11 cellular contexts compared by ENCODE assay signal in genomic region chr11:43557553-43558031, GRCh38.
DNase-seq lines count a peak whose midpoint lies in the region; ATAC-seq, FAIRE-seq and TF ChIP-seq lines count a peak whose summit lies in the region.
"Had no signal": no experiment of that assay in that cellular context is flagged by ENCODE, and none has a peak within 500 bp of the region (broad histone marks: within the 10 kb centered on the region; RNA-seq: fewer than 3 reads in every experiment).

No MANE protein-coding gene starts in this region.

- BruUV-seq in HepG2 (replicated peaks; lab: Mats Ljungman, UMichigan): no TSS peak

- H4K20me1 ChIP-seq in HepG2 (ENCODE audit: insufficient read depth, low read length) (no peaks in the 10 kb centered on the region), hepatocyte (ENCODE audit: insufficient read depth, poor library complexity, severe bottlenecking) (no peaks in the 10 kb centered on the region)

- TF ChIP-seq CTCF in HepG2 (CRISPR knock-in tag; IDR thresholded peaks at IDR 0.05): no peak
- TF ChIP-seq CTCF in right lobe of liver (IDR thresholded peaks at IDR 0.05): peak in 1 of 4 donors; percentile 9
- peak; percentile 44 for TF ChIP-seq CTCF in hepatocyte (IDR thresholded peaks at IDR 0.05; ENCODE audit: poor library complexity)

- no peak for TF ChIP-seq RAD21 in HepG2 (CRISPR knock-in tag; IDR thresholded peaks at IDR 0.05)

- TF ChIP-seq EP300 in HepG2 (IDR thresholded peaks at IDR 0.05; ENCODE audit: low read depth in 2 of 2, low read length in 2 of 2) (no peak), HepG2 (CRISPR knock-in tag; IDR thresholded peaks at IDR 0.05; ENCODE audit: borderline replicate concordance) (no peak)

- no peak for FAIRE-seq in HepG2 (lab: Jason Lieb, UNC)
- FAIRE-seq: GM12891 had no signal

- H3K36me3 ChIP-seq in HepG2 (replicated peaks in 1 of 2; ENCODE audit: control insufficient read depth in 1 of 2, insufficient read depth in 2 of 2, low read length in 2 of 2) (no peaks in the 10 kb centered on the region), right lobe of liver (no peaks in the 10 kb centered on the region), adipocyte (ENCODE audit: control insufficient read depth, insufficient read depth, low read length, severe bottlenecking) (no peaks in the 10 kb centered on the region), hepatocyte (replicated peaks; ENCODE audit: insufficient read depth, low read depth) (no peaks in the 10 kb centered on the region)

- 0 out of 2 replicates have a peak, but pooled peaks cover 7% of the 10 kb centered on the region for H3K4me1 ChIP-seq in HepG2 (ENCODE audit: insufficient read depth, low read length)
- peaks cover 0 to 6% (median 0%) of the 10 kb centered on the region in 4 donors for H3K4me1 ChIP-seq in right lobe of liver
- peaks cover 11% of the 10 kb centered on the region for H3K4me1 ChIP-seq in adipocyte (ENCODE audit: control insufficient read depth, insufficient read depth, low read length)
- peaks cover 7% of the 10 kb centered on the region for H3K4me1 ChIP-seq in hepatocyte (ENCODE audit: insufficient read depth)

- H3K9me3 Mint-ChIP-seq in immature natural killer cell: peaks cover 0 to 1% (median 0%) of the 10 kb centered on the region in 6 donors

- H3K9me3 ChIP-seq in HepG2 (ENCODE audit: low read length): no peaks in the 10 kb centered on the region
- H3K9me3 ChIP-seq in right lobe of liver: no peaks in the 10 kb centered on the region
- no peaks in the 10 kb centered on the region for H3K9me3 ChIP-seq in adipocyte (ENCODE audit: control insufficient read depth, low read length)
- no peaks in the 10 kb centered on the region for H3K9me3 ChIP-seq in hepatocyte (ENCODE audit: low read depth)

- no peak overlapping the region for H3K27ac Mint-ChIP-seq in immature natural killer cell
- H3K27ac Mint-ChIP-seq: CD14-positive monocyte had no signal

- WGBS in HepG2 (ENCODE audit: low lambda C conversion rate): 2% methylated on average over 12 of the region's 12 CpGs
- 1% methylated on average over 12 of the region's 12 CpGs for WGBS in right lobe of liver (ENCODE audit: insufficient coverage, low coverage, low lambda C conversion rate, missing lambda C conversion rate)
- WGBS in hepatocyte (ENCODE audit: low lambda C conversion rate, missing lambda C conversion rate): 6% methylated on average over 11 of the region's 12 CpGs

- no peak for TF ChIP-seq POLR2A in HepG2 (IDR thresholded peaks at IDR 0.05; ENCODE audit: insufficient read depth in 1 of 2, low read depth in 2 of 2, low read length in 2 of 2)
- no peak for TF ChIP-seq POLR2A in right lobe of liver (IDR thresholded peaks at IDR 0.05)

- H3K9ac ChIP-seq in HepG2 (ENCODE audit: insufficient read depth, low read depth, low read length): no peak overlapping the region
- no peak overlapping the region for H3K9ac ChIP-seq in adipocyte (ENCODE audit: low read length)

- peak; percentile 59 for ATAC-seq in HepG2
- ATAC-seq in right lobe of liver: no peak
- ATAC-seq in GM19395 (IDR thresholded peaks at IDR 0.05; ENCODE audit: unreplicated experiment): no peak
- ATAC-seq in HG02981 (IDR thresholded peaks at IDR 0.05; ENCODE audit: unreplicated experiment): no peak

- H3K27me3 ChIP-seq in HepG2 (ENCODE audit: control insufficient read depth in 1 of 2, insufficient read depth in 2 of 2, low read length in 2 of 2) (peaks cover 4 to 77% of the 10 kb centered on the region in 2 experiments; a peak in 4 of 5 replicates), right lobe of liver (no peaks in the 10 kb centered on the region), adipocyte (replicated peaks; ENCODE audit: control insufficient read depth, insufficient read depth, low read length) (peaks cover 76% of the 10 kb centered on the region), hepatocyte (peaks cover 79% of the 10 kb centered on the region)

- POLR2A ChIA-PET in HepG2 (lab: Yijun Ruan, JAX): no interaction called here

- no peaks in the 10 kb centered on the region for H3K4me1 Mint-ChIP-seq in immature natural killer cell

- peaks cover 4 to 37% (median 17%) of the 10 kb centered on the region in 3 donors for H3K27me3 Mint-ChIP-seq in immature natural killer cell (ENCODE audit: low read depth in 3 of 3)

- DNase-seq in HepG2 (ENCODE audit: low spot score) (no peak), right lobe of liver (no peak), adipocyte (ENCODE audit: low read depth) (peak; percentile 29), hepatocyte (ENCODE audit: low spot score) (no peak), NCI-H2196 (lab: John Stamatoyannopoulos, UW; ENCODE audit: unreplicated experiment) (no peak), immature natural killer cell (no peak)
- DNase-seq: NCI-H1930 had no signal

- no peak overlapping the region for H3K4me3 ChIP-seq in HepG2 (replicated peaks in 1 of 3; ENCODE audit: insufficient read depth in 1 of 3, low read depth in 2 of 3, low read length in 3 of 3)
- no peak overlapping the region for H3K4me3 ChIP-seq in right lobe of liver
- no peak overlapping the region for H3K4me3 ChIP-seq in adipocyte (ENCODE audit: low read length)
- H3K4me3 ChIP-seq in hepatocyte: no peak overlapping the region

- intact Hi-C loops in HepG2 (cut with micrococcal nuclease; ENCODE audit: unreplicated experiment) (no loop called here), right lobe of liver (cut with DNase I) (no loop called here)

- H3K79me2 ChIP-seq in HepG2 (ENCODE audit: insufficient read depth, low read length) (no peaks in the 10 kb centered on the region), hepatocyte (no peaks in the 10 kb centered on the region)

- CTCF ChIA-PET in HepG2 (lab: Yijun Ruan, JAX; ENCODE audit: low intra/inter-chr PET ratio, low total read pairs): no interaction called here

- in situ Hi-C loops in HepG2 (cut with HindIII; ENCODE audit: extremely low pct_ligation_motif_present, low pct_unique_long_range_greater_than_20kb): no loop called here

- H3K36me3 Mint-ChIP-seq in immature natural killer cell: no peaks in the 10 kb centered on the region

- H2AFZ ChIP-seq in HepG2 (ENCODE audit: low read length) (no peak overlapping the region), hepatocyte (no peak overlapping the region)

- no peaks in the 10 kb centered on the region for H3K9me2 ChIP-seq in hepatocyte (replicated peaks; ENCODE audit: insufficient read depth)

- no peak overlapping the region for H3K4me3 Mint-ChIP-seq in immature natural killer cell

- H3K27ac ChIP-seq in HepG2 (ENCODE audit: extremely low read length, insufficient read depth, low read length): no peak overlapping the region
- no peak overlapping the region for H3K27ac ChIP-seq in right lobe of liver
- H3K27ac ChIP-seq in hepatocyte: no peak overlapping the region

- H3K4me2 ChIP-seq in HepG2 (ENCODE audit: low read depth, low read length) (no peak overlapping the region; the same call in 1 of the 2 replicates), hepatocyte (peak overlapping the region; percentile 63)

TF ChIP-seq in HepG2, 621 proteins besides CTCF, POLR2A, EP300 and RAD21:
- TF ChIP-seq PHF21A (CRISPR knock-in tag; IDR thresholded peaks at IDR 0.05): no peak
- TF ChIP-seq CCDC6 (CRISPR knock-in tag; IDR thresholded peaks at IDR 0.05): no peak
- no peak for TF ChIP-seq ATF3 (CRISPR knock-in tag; IDR thresholded peaks at IDR 0.05)
- TF ChIP-seq XBP1 (CRISPR knock-in tag; IDR thresholded peaks at IDR 0.05): no peak
- no peak for TF ChIP-seq ONECUT2 (CRISPR knock-in tag; IDR thresholded peaks at IDR 0.05)
- TF ChIP-seq RBAK (CRISPR knock-in tag; IDR thresholded peaks at IDR 0.05): no peak
- TF ChIP-seq FOSL2 (CRISPR knock-in tag; IDR thresholded peaks at IDR 0.05): no peak
- no peak for TF ChIP-seq PCBP1 (IDR thresholded peaks at IDR 0.05; ENCODE audit: borderline replicate concordance, low read depth, low read length)
- no peak for TF ChIP-seq ZNF709 (CRISPR knock-in tag; IDR thresholded peaks at IDR 0.05)
- no peak for TF ChIP-seq TBL1XR1 (IDR thresholded peaks at IDR 0.05; ENCODE audit: borderline replicate concordance, low read length, partially characterized antibody)
- no peak for TF ChIP-seq SRF (IDR thresholded peaks at IDR 0.05; ENCODE audit: low read depth, low read length)
- no peak for TF ChIP-seq KDM1A (CRISPR knock-in tag; IDR thresholded peaks at IDR 0.05)
- no peak for TF ChIP-seq MED13 (CRISPR knock-in tag; IDR thresholded peaks at IDR 0.05)
- no peak for TF ChIP-seq ZNF775 (CRISPR knock-in tag; IDR thresholded peaks at IDR 0.05; ENCODE audit: borderline replicate concordance)
- TF ChIP-seq MXI1 (IDR thresholded peaks at IDR 0.05; ENCODE audit: borderline replicate concordance, low read depth, low read length): no peak
- no peak for TF ChIP-seq ZNF878 (CRISPR knock-in tag; IDR thresholded peaks at IDR 0.05)
- no peak for TF ChIP-seq FOXA1 (IDR thresholded peaks at IDR 0.05)
- no peak for TF ChIP-seq FOXA1 (CRISPR knock-in tag; IDR thresholded peaks at IDR 0.05)
- TF ChIP-seq ZNF879 (CRISPR knock-in tag; IDR thresholded peaks at IDR 0.05): no peak
